Comparison of ENCODE assay signal across 9 cellular contexts in genomic region chr7:77727527-77727926, GRCh38. TPM values are rescaled to one million over a fixed set of nuclear protein-coding genes. Genes with fewer than 3 reads are reported as not detected.
A peak's percentile ranks its signal among the peaks of the same experiment; 100 is the strongest.
DNase-seq lines count a peak whose midpoint lies in the region; ATAC-seq and TF ChIP-seq lines count a peak whose summit lies in the region.
"Had no signal": no experiment of that assay in that cellular context is flagged by ENCODE, and none has a peak within 500 bp of the region (broad histone marks: within the 10 kb centered on the region; RNA-seq: fewer than 3 reads in every experiment).

No MANE protein-coding gene starts in this region.

- H3K9me3 Mint-ChIP-seq in endothelial cell (ENCODE audit: unreplicated experiment), result no peaks in the 10 kb centered on the region

- TF ChIP-seq CTCF in endothelial cell (IDR thresholded peaks at IDR 0.05; ENCODE audit: unreplicated experiment) (no peak), coronary artery (IDR thresholded peaks at IDR 0.05) (no peak)

- ATAC-seq in GM21526 (IDR thresholded peaks at IDR 0.05; ENCODE audit: low FRiP score, unreplicated experiment), result no peak
- ATAC-seq: activated CD4-positive, CD25-positive, alpha-beta regulatory T cell treated with anti-CD3 and anti-CD28 coated beads, Interleukin-2, amount 50 U/mL, for 24 hours had no signal

- H3K4me3 Mint-ChIP-seq in endothelial cell (ENCODE audit: unreplicated experiment), result no peak overlapping the region

- H3K36me3 Mint-ChIP-seq in endothelial cell (ENCODE audit: low read depth, unreplicated experiment), result peaks cover 3% of the 10 kb centered on the region

- no peak overlapping the region for H3K4me3 ChIP-seq in coronary artery

- DNase-seq in NCI-H2196 treated with DMSO at 0.1 percent for 48 hours (lab: John Stamatoyannopoulos, UW; ENCODE audit: unreplicated experiment) (peak; percentile 7), NCI-H2196 (lab: John Stamatoyannopoulos, UW; ENCODE audit: unreplicated experiment) (no peak), NCI-H2029 treated with DMSO at 0.1 percent for 48 hours (lab: John Stamatoyannopoulos, UW) (peak; percentile 15), endothelial cell (ENCODE audit: low spot score) (no peak), retina (peak; percentile 10), coronary artery (ENCODE audit: low spot score) (no peak), HuH-7 (ENCODE audit: low spot score) (no peak)

- peaks cover 2% of the 10 kb centered on the region for H3K27me3 Mint-ChIP-seq in endothelial cell (ENCODE audit: unreplicated experiment)

- no peak overlapping the region for H3K27ac ChIP-seq in coronary artery

- H3K27ac Mint-ChIP-seq in endothelial cell (ENCODE audit: unreplicated experiment), result peak overlapping the region; percentile 97

- H3K4me1 Mint-ChIP-seq in endothelial cell (ENCODE audit: unreplicated experiment), result peaks cover 26% of the 10 kb centered on the region

RNA-seq across cellular contexts. Expression of gene RSBN1L, which starts 31.3 kb away (rescaled TPM):
- 17.2 TPM for total RNA-seq in endothelial cell (ENCODE audit: unreplicated experiment)

Comparison
In these comparisons a context has a peak if more than half of its experiments do, and no peak if none do; other contexts are left out.
1. DNase-seq: peak in NCI-H2196 treated with DMSO at 0.1 percent for 48 hours (single experiment), NCI-H2029 treated with DMSO at 0.1 percent for 48 hours (single experiment) and retina (single experiment); none in NCI-H2196 (single experiment), endothelial cell (single experiment), coronary artery (single experiment) and HuH-7 (single experiment).